In the genomic region with DNA sequence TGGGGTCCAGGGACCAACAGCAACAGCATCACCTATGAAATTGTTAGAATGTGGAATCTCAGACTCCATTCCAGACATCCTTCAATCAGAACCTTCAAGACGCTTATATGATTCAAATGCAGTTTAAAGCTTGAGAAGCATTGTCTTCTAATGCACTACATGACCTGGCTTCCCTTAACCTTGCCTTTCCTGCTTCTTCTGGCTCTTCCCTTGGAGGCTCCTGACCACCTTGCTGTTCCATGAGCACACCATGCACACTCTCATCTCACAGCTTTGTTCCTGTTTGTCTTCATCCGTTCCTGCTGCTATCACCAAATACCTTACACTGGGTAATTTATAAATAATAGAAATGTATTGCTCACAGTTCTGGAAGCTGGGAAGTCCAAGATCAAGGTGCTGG, we compare ENCODE assay signal across 29 cellular contexts.
"Had no signal": no experiment of that assay in that cellular context is flagged by ENCODE, and none has a peak within 500 bp of the region (broad histone marks: within the 10 kb centered on the region; RNA-seq: fewer than 3 reads in every experiment).

No MANE protein-coding gene starts in this region.

- FAIRE-seq: astrocyte, endometrium, endothelial cell of umbilical vein had no signal

- H3K4me3 ChIP-seq: cardiac muscle cell, colonic mucosa, esophagus squamous epithelium, gastroesophageal sphincter had no signal

- DNase-seq: activated CD4-positive, alpha-beta memory T cell treated with anti-CD3 and anti-CD28 coated beads, Interleukin-2, amount 10 ng/mL, durations not matched to agents 7 days and 5 days; activated CD4-positive, alpha-beta T cell treated with anti-CD3 and anti-CD28 coated beads for 1 hour; activated CD4-positive, alpha-beta T cell treated with anti-CD3 and anti-CD28 coated beads for 4 hours; activated CD4-positive, alpha-beta T cell treated with anti-CD3 and anti-CD28 coated beads, Interleukin-2, amount 10 ng/mL, durations not matched to agents 7 days and 5 days; activated CD4-positive, alpha-beta T cell treated with anti-CD3 and anti-CD28 coated beads, Interleukin-2, amount 50 U/mL, for 4 hours; activated CD8-positive, alpha-beta memory T cell treated with anti-CD3 and anti-CD28 coated beads, Interleukin-2, amount 50 U/mL, for 48 hours; activated effector memory CD4-positive, alpha-beta T cell treated with Interleukin-2 at 50 U/mL for 16 hours; activated gamma-delta T cell treated with Interleukin-2 at 50 U/mL for 16 hours; activated naive CD4-positive, alpha-beta T cell treated with anti-CD3 and anti-CD28 coated beads, Interleukin-2, amount 50 U/mL, for 16 hours; activated naive CD4-positive, alpha-beta T cell treated with Interleukin-2 at 50 U/mL for 16 hours; activated T-cell treated with anti-CD3 and anti-CD28 coated beads for 4 hours; activated T-cell treated with anti-CD3 and anti-CD28 coated beads, Interleukin-2, amount 50 U/mL, for 24 hours; activated T-cell treated with anti-CD3 and anti-CD28 coated beads, Interleukin-2, amount 50 U/mL, for 72 hours; amniotic stem cell; anterior cingulate cortex; brain microvascular endothelial cell; central memory CD4-positive, alpha-beta T cell; cerebellar nuclear complex; colonic mucosa; effector CD8-positive, alpha-beta T cell; esophagus squamous epithelium; foreskin melanocyte; T-helper 2 cell had no signal

- H3K27ac ChIP-seq: brain microvascular endothelial cell, cardiac muscle cell, colonic mucosa, epithelial cell of prostate, esophagus squamous epithelium, gastroesophageal sphincter had no signal

- H3K4me1 ChIP-seq: colonic mucosa had no signal

- H3K27me3 ChIP-seq: brain microvascular endothelial cell, cardiac muscle cell, colonic mucosa, esophagus squamous epithelium, gastroesophageal sphincter had no signal

- H3K9me3 ChIP-seq: colonic mucosa, esophagus squamous epithelium, gastroesophageal sphincter had no signal

- ATAC-seq: activated T-cell treated with anti-CD3 and anti-CD28 coated beads, Interleukin-2, amount 50 U/mL, for 72 hours; gastroesophageal sphincter had no signal

- H3K36me3 ChIP-seq: brain microvascular endothelial cell, cardiac muscle cell, colonic mucosa had no signal
